ENCODE assay signal across 12 cellular contexts in genomic region chr12:95553202-95553943, GRCh38. TPM values are rescaled to one million over a fixed set of nuclear protein-coding genes. Genes with fewer than 3 reads are reported as not detected.
DNase-seq lines count a peak whose midpoint lies in the region; ATAC-seq and TF ChIP-seq lines count a peak whose summit lies in the region.
"Had no signal": no experiment of that assay in that cellular context is flagged by ENCODE, and none has a peak within 500 bp of the region (broad histone marks: within the 10 kb centered on the region; RNA-seq: fewer than 3 reads in every experiment).

No MANE protein-coding gene starts in this region.

- no peak for TF ChIP-seq CTCF in activated CD8-positive, alpha-beta T cell treated with anti-CD3 and anti-CD28 coated beads for 36 hours (IDR thresholded peaks at IDR 0.05)
- TF ChIP-seq CTCF in progenitor cell of endocrine pancreas (IDR thresholded peaks at IDR 0.05; ENCODE audit: unreplicated experiment): no peak

- no peaks in the 10 kb centered on the region for H3K36me3 Mint-ChIP-seq in activated T-cell treated with anti-CD3 and anti-CD28 coated beads, Interleukin-2, amount 50 U/mL, for 4 hours (ENCODE audit: insufficient read depth)
- H3K36me3 Mint-ChIP-seq in activated CD8-positive, alpha-beta T cell treated with anti-CD3 and anti-CD28 coated beads for 36 hours (ENCODE audit: low read depth): peaks cover 12% of the 10 kb centered on the region
- H3K36me3 Mint-ChIP-seq in stimulated activated effector memory CD8-positive, alpha-beta T cell treated with anti-CD3 and anti-CD28 coated beads, Interleukin-12 subunit alpha, Interleukin-12 subunit beta, amount 100 ng/mL, for 72 hours: no peaks in the 10 kb centered on the region
- H3K36me3 Mint-ChIP-seq in progenitor cell of endocrine pancreas (ENCODE audit: insufficient read depth): peaks cover 1% of the 10 kb centered on the region

- DNase-seq in activated T-cell treated with anti-CD3 and anti-CD28 coated beads, Interleukin-2, amount 50 U/mL, for 4 hours: no peak
- DNase-seq in activated T-cell treated with anti-CD3 and anti-CD28 coated beads for 4 hours: no peak
- peak; percentile 61 to 66 for DNase-seq in Kasumi-1 (lab: John Stamatoyannopoulos, UW)
- DNase-seq in activated CD8-positive, alpha-beta T cell treated with anti-CD3 and anti-CD28 coated beads for 36 hours: peak; percentile 61
- DNase-seq in stimulated activated effector memory CD8-positive, alpha-beta T cell treated with anti-CD3 and anti-CD28 coated beads, Interleukin-12 subunit alpha, Interleukin-12 subunit beta, amount 100 ng/mL, for 72 hours (ENCODE audit: low spot score in 2 of 2): no peak
- no peak for DNase-seq in NCI-H1930 (lab: John Stamatoyannopoulos, UW)
- DNase-seq in progenitor cell of endocrine pancreas (ENCODE audit: low spot score, unreplicated experiment): no peak
- DNase-seq: colonic mucosa, erythroblast, MM.1S, trophoblast cell had no signal

- intact Hi-C loops in activated CD8-positive, alpha-beta T cell treated with anti-CD3 and anti-CD28 coated beads for 36 hours (cut with micrococcal nuclease): no loop called here

- no peak for ATAC-seq in activated T-cell treated with anti-CD3 and anti-CD28 coated beads, Interleukin-2, amount 50 U/mL, for 4 hours
- ATAC-seq in activated CD8-positive, alpha-beta T cell treated with anti-CD3 and anti-CD28 coated beads for 36 hours: peak; percentile 37
- no peak for ATAC-seq in stimulated activated effector memory CD8-positive, alpha-beta T cell treated with anti-CD3 and anti-CD28 coated beads, Interleukin-12 subunit alpha, Interleukin-12 subunit beta, amount 100 ng/mL, for 72 hours
- ATAC-seq in HG02981 (IDR thresholded peaks at IDR 0.05; ENCODE audit: unreplicated experiment): no peak

- peak overlapping the region; percentile 69 for H3K4me3 Mint-ChIP-seq in activated T-cell treated with anti-CD3 and anti-CD28 coated beads, Interleukin-2, amount 50 U/mL, for 4 hours
- H3K4me3 Mint-ChIP-seq in activated CD8-positive, alpha-beta T cell treated with anti-CD3 and anti-CD28 coated beads for 36 hours: peak overlapping the region; percentile 85
- peak overlapping the region; percentile 15 for H3K4me3 Mint-ChIP-seq in stimulated activated effector memory CD8-positive, alpha-beta T cell treated with anti-CD3 and anti-CD28 coated beads, Interleukin-12 subunit alpha, Interleukin-12 subunit beta, amount 100 ng/mL, for 72 hours
- H3K4me3 Mint-ChIP-seq in progenitor cell of endocrine pancreas (ENCODE audit: low read depth): no peak overlapping the region

- peaks cover 4% of the 10 kb centered on the region for H3K27me3 Mint-ChIP-seq in activated T-cell treated with anti-CD3 and anti-CD28 coated beads, Interleukin-2, amount 50 U/mL, for 4 hours (ENCODE audit: low read depth)
- H3K27me3 Mint-ChIP-seq in activated CD8-positive, alpha-beta T cell treated with anti-CD3 and anti-CD28 coated beads for 36 hours: peaks cover 1% of the 10 kb centered on the region
- H3K27me3 Mint-ChIP-seq in progenitor cell of endocrine pancreas: peaks cover 17% of the 10 kb centered on the region

- POLR2A ChIA-PET in activated CD8-positive, alpha-beta T cell treated with anti-CD3 and anti-CD28 coated beads for 36 hours (lab: Charles Lee): interaction anchor here (0.7 to 2.0 kb wide), 2 partner anchors 11 to 79 kb away, joined by 3 to 6 read pairs; partner anchors contain the start of gene METAP2

- peaks cover 42% of the 10 kb centered on the region for H3K4me1 Mint-ChIP-seq in activated T-cell treated with anti-CD3 and anti-CD28 coated beads, Interleukin-2, amount 50 U/mL, for 4 hours (ENCODE audit: low read depth)
- H3K4me1 Mint-ChIP-seq in activated CD8-positive, alpha-beta T cell treated with anti-CD3 and anti-CD28 coated beads for 36 hours (ENCODE audit: low read depth): peaks cover 38% of the 10 kb centered on the region
- no peaks in the 10 kb centered on the region for H3K4me1 Mint-ChIP-seq in stimulated activated effector memory CD8-positive, alpha-beta T cell treated with anti-CD3 and anti-CD28 coated beads, Interleukin-12 subunit alpha, Interleukin-12 subunit beta, amount 100 ng/mL, for 72 hours
- peaks cover 24% of the 10 kb centered on the region for H3K4me1 Mint-ChIP-seq in progenitor cell of endocrine pancreas (ENCODE audit: low read depth)

- H3K9me3 Mint-ChIP-seq in activated T-cell treated with anti-CD3 and anti-CD28 coated beads, Interleukin-2, amount 50 U/mL, for 4 hours: no peaks in the 10 kb centered on the region
- peaks cover 6% of the 10 kb centered on the region for H3K9me3 Mint-ChIP-seq in activated CD8-positive, alpha-beta T cell treated with anti-CD3 and anti-CD28 coated beads for 36 hours
- H3K9me3 Mint-ChIP-seq in stimulated activated effector memory CD8-positive, alpha-beta T cell treated with anti-CD3 and anti-CD28 coated beads, Interleukin-12 subunit alpha, Interleukin-12 subunit beta, amount 100 ng/mL, for 72 hours: no peaks in the 10 kb centered on the region
- peaks cover 6% of the 10 kb centered on the region for H3K9me3 Mint-ChIP-seq in progenitor cell of endocrine pancreas (ENCODE audit: low read depth)

- CTCF ChIA-PET in activated CD8-positive, alpha-beta T cell treated with anti-CD3 and anti-CD28 coated beads for 36 hours (lab: Charles Lee): interaction anchor here (1.3 to 1.9 kb wide), 2 partner anchors 11 to 19 kb away, joined by 5 to 10 read pairs; no protein-coding TSS in a partner anchor

- peak overlapping the region; percentile 92 for H3K27ac Mint-ChIP-seq in activated CD8-positive, alpha-beta T cell treated with anti-CD3 and anti-CD28 coated beads for 36 hours
- H3K27ac Mint-ChIP-seq in stimulated activated effector memory CD8-positive, alpha-beta T cell treated with anti-CD3 and anti-CD28 coated beads, Interleukin-12 subunit alpha, Interleukin-12 subunit beta, amount 100 ng/mL, for 72 hours: no peak overlapping the region
- H3K27ac Mint-ChIP-seq in progenitor cell of endocrine pancreas: no peak overlapping the region

RNA-seq across cellular contexts. Expression of gene USP44, which starts 2.1 kb away (rescaled TPM):
- total RNA-seq in activated T-cell treated with anti-CD3 and anti-CD28 coated beads, Interleukin-2, amount 50 U/mL, for 4 hours: 1 to 10 TPM; 2.1 to 4.9 (median 2.2) TPM
- 10 to 100 TPM; 15.2 to 15.5 TPM for total RNA-seq in activated CD8-positive, alpha-beta T cell treated with anti-CD3 and anti-CD28 coated beads for 36 hours
- total RNA-seq in progenitor cell of endocrine pancreas: 11.6 and 13.3 TPM in 2 replicates

Comparison
In these comparisons a context has a peak if more than half of its experiments do, and no peak if none do; other contexts are left out.
1. DNase-seq: peak in Kasumi-1 (2 of 2) and activated CD8-positive, alpha-beta T cell treated with anti-CD3 and anti-CD28 coated beads for 36 hours (single experiment); none in activated T-cell treated with anti-CD3 and anti-CD28 coated beads, Interleukin-2, amount 50 U/mL, for 4 hours (single experiment), activated T-cell treated with anti-CD3 and anti-CD28 coated beads for 4 hours (single experiment), stimulated activated effector memory CD8-positive, alpha-beta T cell treated with anti-CD3 and anti-CD28 coated beads, Interleukin-12 subunit alpha, Interleukin-12 subunit beta, amount 100 ng/mL, for 72 hours (0 of 2), NCI-H1930 (0 of 2) and progenitor cell of endocrine pancreas (single experiment).